8 cellular contexts compared by ENCODE assay signal in genomic region chr17:82585935-82586575, GRCh38.
DNase-seq lines count a peak whose midpoint lies in the region; ATAC-seq, FAIRE-seq and TF ChIP-seq lines count a peak whose summit lies in the region.
"Not testable (repeated sequence)": the region's sequence is repeated elsewhere in the genome, so short reads cannot be mapped to it uniquely, and the experiment has no call there.

No MANE protein-coding gene starts in this region.

- H3K36me3 ChIP-seq in BE2C, result peaks cover 71% of the 10 kb centered on the region
- H3K36me3 ChIP-seq in breast epithelium, result peaks cover 10% of the 10 kb centered on the region

- CTCF ChIA-PET in T-cell (lab: Charles Lee), result not testable (repeated sequence)

- POLR2A ChIA-PET in T-cell (lab: Charles Lee), result not testable (repeated sequence)

- intact Hi-C loops in breast epithelium (cut with DNase I; ENCODE audit: low total_unique reads); left cardiac atrium (cut with DNase I): not testable (repeated sequence)

- not testable (repeated sequence) for H3K27me3 Mint-ChIP-seq in T-cell; activated T-cell treated with anti-CD3 and anti-CD28 coated beads, Interleukin-2, amount 50 U/mL, for 72 hours (ENCODE audit: low read depth); natural killer cell treated with Interleukin-12 subunit alpha and Interleukin-12 subunit beta and Interleukin-15 and Interleukin-18, amount 100 ng/mL, for 72 hours

- not testable (repeated sequence) for H3K4me3 Mint-ChIP-seq in T-cell; activated T-cell treated with anti-CD3 and anti-CD28 coated beads, Interleukin-2, amount 50 U/mL, for 72 hours; natural killer cell treated with Interleukin-12 subunit alpha and Interleukin-12 subunit beta and Interleukin-15 and Interleukin-18, amount 100 ng/mL, for 72 hours

- not testable (repeated sequence) for H3K9me3 ChIP-seq in BE2C, breast epithelium

- not testable (repeated sequence) for H3K4me1 ChIP-seq in BE2C, breast epithelium

- H3K4me3 ChIP-seq in BE2C (ENCODE audit: low read depth, low read length); breast epithelium: not testable (repeated sequence)

- not testable (repeated sequence) for TF ChIP-seq CTCF in BE2C (IDR thresholded peaks at IDR 0.05; ENCODE audit: low read depth, low read length); breast epithelium (IDR thresholded peaks at IDR 0.05)

- not testable (repeated sequence) for TF ChIP-seq POLR2A in breast epithelium (IDR thresholded peaks at IDR 0.05)

- H3K4me1 Mint-ChIP-seq in T-cell, result peaks cover 5 to 18% (median 8%) of the 10 kb centered on the region in 3 donors
- H3K4me1 Mint-ChIP-seq in activated T-cell treated with anti-CD3 and anti-CD28 coated beads, Interleukin-2, amount 50 U/mL, for 72 hours (ENCODE audit: low read depth), result peaks cover 28% of the 10 kb centered on the region
- H3K4me1 Mint-ChIP-seq in natural killer cell treated with Interleukin-12 subunit alpha and Interleukin-12 subunit beta and Interleukin-15 and Interleukin-18, amount 100 ng/mL, for 72 hours (ENCODE audit: low read depth in 2 of 2), result not testable (repeated sequence)

- H3K36me3 Mint-ChIP-seq in T-cell, result peaks cover 18% of the 10 kb centered on the region
- peaks cover 9 to 13% of the 10 kb centered on the region in 2 donors for H3K36me3 Mint-ChIP-seq in activated T-cell treated with anti-CD3 and anti-CD28 coated beads, Interleukin-2, amount 50 U/mL, for 72 hours (ENCODE audit: insufficient read depth in 2 of 2)
- H3K36me3 Mint-ChIP-seq in natural killer cell treated with Interleukin-12 subunit alpha and Interleukin-12 subunit beta and Interleukin-15 and Interleukin-18, amount 100 ng/mL, for 72 hours, result not testable (repeated sequence)

- H3K27me3 ChIP-seq in BE2C, breast epithelium: not testable (repeated sequence)

- not testable (repeated sequence) for ATAC-seq in T-cell (replicated peaks in 1 of 4); activated T-cell treated with anti-CD3 and anti-CD28 coated beads, Interleukin-2, amount 50 U/mL, for 72 hours (replicated peaks in 1 of 2); left cardiac atrium; natural killer cell treated with Interleukin-12 subunit alpha and Interleukin-12 subunit beta and Interleukin-15 and Interleukin-18, amount 100 ng/mL, for 72 hours

- H3K27ac Mint-ChIP-seq in T-cell, result peak overlapping the region; percentile 19 to 86
- H3K27ac Mint-ChIP-seq in activated T-cell treated with anti-CD3 and anti-CD28 coated beads, Interleukin-2, amount 50 U/mL, for 72 hours, result peak overlapping the region; percentile 72
- peak overlapping the region; percentile 26 to 58 for H3K27ac Mint-ChIP-seq in natural killer cell treated with Interleukin-12 subunit alpha and Interleukin-12 subunit beta and Interleukin-15 and Interleukin-18, amount 100 ng/mL, for 72 hours

- peak overlapping the region; percentile 5 to 66 for H3K27ac ChIP-seq in breast epithelium

- H3K9me3 Mint-ChIP-seq in T-cell; activated T-cell treated with anti-CD3 and anti-CD28 coated beads, Interleukin-2, amount 50 U/mL, for 72 hours; natural killer cell treated with Interleukin-12 subunit alpha and Interleukin-12 subunit beta and Interleukin-15 and Interleukin-18, amount 100 ng/mL, for 72 hours: not testable (repeated sequence)

- DNase-seq in BE2C (peak; percentile 51), T-cell (peak in 4 of 34 experiments; percentile 6 to 56 (median 14)), breast epithelium (ENCODE audit: low spot score in 2 of 2) (peak in 1 of 2 donors; percentile 42), left cardiac atrium (peak; percentile 66)
- not testable (repeated sequence) for DNase-seq in HTR-8/SVneo (ENCODE audit: insufficient read length, low spot score); natural killer cell treated with Interleukin-12 subunit alpha and Interleukin-12 subunit beta and Interleukin-15 and Interleukin-18, amount 100 ng/mL, for 72 hours (ENCODE audit: low spot score)
- DNase-seq in activated T-cell treated with anti-CD3 and anti-CD28 coated beads, Interleukin-2, amount 50 U/mL, for 72 hours, result peak in 1 of 2 donors; percentile 30
- peak; percentile 35 for DNase-seq in stimulated activated naive CD4-positive, alpha-beta T cell treated with Interleukin-2 at 50 U/mL for 16 hours (lab: John Stamatoyannopoulos, UW)

- peak; percentile 100 for FAIRE-seq in HTR-8/SVneo (lab: Jason Lieb, UNC)
